13 cellular contexts compared by ENCODE assay signal in genomic region chr19:4495471-4495870, GRCh38. TPM values are rescaled to one million over a fixed set of nuclear protein-coding genes. Genes with fewer than 3 reads are reported as not detected.
A peak's percentile ranks its signal among the peaks of the same experiment; 100 is the strongest.
DNase-seq lines count a peak whose midpoint lies in the region; ATAC-seq and TF ChIP-seq lines count a peak whose summit lies in the region.
"Had no signal": no experiment of that assay in that cellular context is flagged by ENCODE, and none has a peak within 500 bp of the region (broad histone marks: within the 10 kb centered on the region; RNA-seq: fewer than 3 reads in every experiment).

No MANE protein-coding gene starts in this region.

- TF ChIP-seq CTCF in right atrium auricular region (IDR thresholded peaks at IDR 0.05): no peak
- TF ChIP-seq CTCF in epithelial cell of esophagus (IDR thresholded peaks at IDR 0.05; ENCODE audit: insufficient read depth, low read depth, low read length, missing control alignments): peak; percentile 50
- peak; percentile 6 for TF ChIP-seq CTCF in upper lobe of right lung (IDR thresholded peaks at IDR 0.05)
- no peak for TF ChIP-seq CTCF in lower lobe of right lung (IDR thresholded peaks at IDR 0.05)

- H3K27me3 ChIP-seq in right cardiac atrium (ENCODE audit: control insufficient read depth, insufficient read depth) (no peaks in the 10 kb centered on the region), right atrium auricular region (no peaks in the 10 kb centered on the region), upper lobe of right lung (no peaks in the 10 kb centered on the region), lower lobe of right lung (ENCODE audit: low read depth) (no peaks in the 10 kb centered on the region)

- H3K4me1 ChIP-seq in right cardiac atrium (ENCODE audit: control insufficient read depth, insufficient read depth, low read length) (no peaks in the 10 kb centered on the region), right atrium auricular region (no peaks in the 10 kb centered on the region), upper lobe of right lung (no peaks in the 10 kb centered on the region), lower lobe of right lung (no peaks in the 10 kb centered on the region)

- DNase-seq in right cardiac atrium (peak in 2 of 3 donors; percentile 8 to 9), right atrium auricular region (ENCODE audit: low spot score) (no peak), epithelial cell of esophagus (ENCODE audit: low read depth) (peak; percentile 46), upper lobe of right lung (no peak), lower lobe of right lung (no peak)
- DNase-seq: activated CD4-positive, CD25-positive, alpha-beta regulatory T cell treated with anti-CD3 and anti-CD28 coated beads, Interleukin-2, amount 50 U/mL, for 72 hours; activated gamma-delta T cell treated with Interleukin-2 at 50 U/mL for 16 hours; HCEC 1CT; Kasumi-1; NCI-H446; posterior cingulate gyrus had no signal

- intact Hi-C loops in right cardiac atrium (cut with DNase I) (no loop called here), upper lobe of right lung (cut with DNase I) (no loop called here), lower lobe of right lung (cut with DNase I) (no loop called here)

- H3K27ac ChIP-seq in right cardiac atrium (ENCODE audit: low read length) (no peak overlapping the region), right atrium auricular region (no peak overlapping the region), upper lobe of right lung (no peak overlapping the region), lower lobe of right lung (no peak overlapping the region)
- H3K27ac ChIP-seq: thoracic aorta had no signal

- H3K4me3 ChIP-seq in right cardiac atrium (ENCODE audit: low read length) (no peak overlapping the region), right atrium auricular region (no peak overlapping the region), epithelial cell of esophagus (ENCODE audit: low read length) (no peak overlapping the region), upper lobe of right lung (no peak overlapping the region), lower lobe of right lung (no peak overlapping the region)
- H3K4me3 ChIP-seq: thoracic aorta had no signal

- peak; percentile 4 to 9 for ATAC-seq in right cardiac atrium
- no peak for ATAC-seq in upper lobe of right lung
- no peak for ATAC-seq in lower lobe of right lung
- ATAC-seq in GM18870 (IDR thresholded peaks at IDR 0.05; ENCODE audit: unreplicated experiment): no peak

- H3K36me3 ChIP-seq in right atrium auricular region: peaks cover 77% of the 10 kb centered on the region
- peaks cover 65% of the 10 kb centered on the region for H3K36me3 ChIP-seq in upper lobe of right lung
- peaks cover 86% of the 10 kb centered on the region for H3K36me3 ChIP-seq in lower lobe of right lung

- H3K9me3 ChIP-seq in right cardiac atrium (ENCODE audit: control insufficient read depth, low read length) (no peaks in the 10 kb centered on the region), right atrium auricular region (no peaks in the 10 kb centered on the region), upper lobe of right lung (no peaks in the 10 kb centered on the region), lower lobe of right lung (no peaks in the 10 kb centered on the region)
- H3K9me3 ChIP-seq: thoracic aorta had no signal

- WGBS in right cardiac atrium: 89% methylated on average over 12 of the region's 12 CpGs

RNA-seq across cellular contexts. Expression of gene PLIN4, which starts 22.8 kb away (rescaled TPM):
- 100 to 1,000 TPM; 102 to 201 (median 112) TPM for total RNA-seq in right cardiac atrium
- polyA plus RNA-seq in right cardiac atrium: 171 TPM
- total RNA-seq in right atrium auricular region: 100 to 1,000 TPM; 104 to 156 TPM
- 4.1 TPM for total RNA-seq in upper lobe of right lung
- 4.6 TPM for total RNA-seq in lower lobe of right lung

RNA-seq across cellular contexts. Expression of gene HDGFL2, which starts 23.4 kb away (rescaled TPM):
- 10 to 100 TPM; 20.6 to 30.5 (median 28.6) TPM for total RNA-seq in right cardiac atrium
- polyA plus RNA-seq in right cardiac atrium: 31.4 TPM
- 10 to 100 TPM; 18.3 to 24.8 TPM for total RNA-seq in right atrium auricular region
- total RNA-seq in upper lobe of right lung: 30.6 TPM
- 29.4 TPM for total RNA-seq in lower lobe of right lung

RNA-seq across cellular contexts. Expression of gene UBXN6, which starts 37.9 kb away (rescaled TPM):
- total RNA-seq in right cardiac atrium (100 to 1,000 TPM in 3 of 4 donors, 10 to 100 TPM in 1; 99.8 to 124 (median 112) TPM), right atrium auricular region (100 to 1,000 TPM in 1 of 2 donors, 10 to 100 TPM in 1; 52.8 to 100 TPM), upper lobe of right lung (113 TPM), lower lobe of right lung (86.1 TPM)
- polyA plus RNA-seq in right cardiac atrium: 135 TPM

RNA-seq across cellular contexts. Expression of gene PLIN5, which starts 39.6 kb away (rescaled TPM):
- total RNA-seq in right cardiac atrium (10 to 100 TPM; 25.5 to 60.3 (median 28.2) TPM), right atrium auricular region (10 to 100 TPM; 21.4 to 43.6 TPM), upper lobe of right lung (17.2 TPM), lower lobe of right lung (19.9 TPM)
- polyA plus RNA-seq in right cardiac atrium: 33.9 TPM

RNA-seq across cellular contexts. Expression of gene LRG1, which starts 44.4 kb away (rescaled TPM):
- total RNA-seq in right cardiac atrium (1 to 10 TPM in 1 of 4 donors, under 1 TPM in 3; 0.20 to 1.1 (median 0.31) TPM), right atrium auricular region (under 1 TPM in 1 of 2 donors, not detected in 1; 0.67 TPM), upper lobe of right lung (15.9 TPM), lower lobe of right lung (14.9 TPM)
- 0.41 TPM for polyA plus RNA-seq in right cardiac atrium

Comparison
In these comparisons a context has a peak if more than half of its experiments do, and no peak if none do; other contexts are left out.
1. DNase-seq: peak in right cardiac atrium (2 of 3) and epithelial cell of esophagus (single experiment); none in right atrium auricular region (single experiment), upper lobe of right lung (single experiment) and lower lobe of right lung (single experiment).
2. ATAC-seq: peak in right cardiac atrium (2 of 2); none in upper lobe of right lung (single experiment), lower lobe of right lung (0 of 2) and GM18870 (single experiment).
3. CTCF ChIP-seq: peak in epithelial cell of esophagus (single experiment) and upper lobe of right lung (single experiment); none in right atrium auricular region (0 of 2) and lower lobe of right lung (single experiment).
4. RNA of gene PLIN4, which starts 22.8 kb away (total RNA-seq): 104 to 156 TPM in right atrium auricular region and 102 to 201 TPM in right cardiac atrium; 4.6 TPM in lower lobe of right lung (single experiment) and 4.1 TPM in upper lobe of right lung (single experiment); every median in the first group is over 10 times any median in the second.